10 cellular contexts compared by ENCODE assay signal in the genomic region with DNA sequence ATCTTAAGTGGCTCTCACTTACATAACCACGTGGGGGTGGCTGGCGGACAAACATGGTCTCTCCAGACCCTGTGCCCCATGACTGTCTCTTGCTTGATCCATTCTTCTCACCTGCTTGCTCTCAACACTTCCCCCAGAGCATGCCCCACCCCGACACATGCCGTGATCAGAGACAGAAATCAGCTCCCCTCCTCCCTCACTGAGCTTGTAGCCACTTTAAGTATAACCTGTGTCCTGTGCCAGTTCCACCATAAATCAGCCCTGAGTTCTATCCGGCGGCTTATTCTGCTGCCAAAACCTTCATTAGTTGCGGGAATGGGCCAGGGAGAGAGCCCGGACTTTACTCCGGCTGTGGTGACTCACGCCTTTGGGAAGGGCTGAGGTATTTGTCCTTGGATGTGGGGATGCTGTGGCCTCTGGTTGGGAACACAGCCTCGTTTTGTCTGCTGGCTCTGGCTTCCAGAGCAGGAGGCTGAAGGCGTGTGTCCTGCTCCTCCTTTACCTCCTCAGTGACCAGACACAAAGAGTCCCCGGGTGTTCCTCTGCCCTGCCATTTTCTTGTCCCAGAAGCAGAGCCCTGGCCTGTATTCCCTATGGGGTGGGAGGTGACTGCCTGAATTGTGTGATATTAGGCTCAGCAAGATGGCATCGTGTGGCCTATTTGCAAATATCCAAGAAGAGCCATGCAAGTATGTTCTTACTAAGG. TPM values are rescaled to one million over a fixed set of nuclear protein-coding genes. Genes with fewer than 3 reads are reported as not detected.
DNase-seq lines count a peak whose midpoint lies in the region; ATAC-seq and TF ChIP-seq lines count a peak whose summit lies in the region.
"Had no signal": no experiment of that assay in that cellular context is flagged by ENCODE, and none has a peak within 500 bp of the region (broad histone marks: within the 10 kb centered on the region; RNA-seq: fewer than 3 reads in every experiment).

No MANE protein-coding gene starts in this region.

- H4K20me1 ChIP-seq in osteoblast (ENCODE audit: insufficient read depth, low read length): no peaks in the 10 kb centered on the region

- no TSS peak for BruUV-seq in Panc1 (replicated peaks; lab: Mats Ljungman, UMichigan)

- peaks cover 62% of the 10 kb centered on the region for H3K4me1 ChIP-seq in Panc1 (ENCODE audit: control insufficient read depth, insufficient read depth, low read length)
- H3K4me1 ChIP-seq in osteoblast (ENCODE audit: insufficient read depth, low read length): peaks cover 32% of the 10 kb centered on the region

- CTCF ChIA-PET in Panc1 (lab: Charles Lee): interaction anchor here (0.8 kb wide), 1 partner anchor 60 kb away, joined by 4 read pairs; no protein-coding TSS in a partner anchor

- TF ChIP-seq CTCF in C4-2B (conservative IDR thresholded peaks at IDR 0.05) (no peak), Panc1 (IDR thresholded peaks at IDR 0.05) (no peak), fibroblast of pulmonary artery (IDR thresholded peaks at IDR 0.05; ENCODE audit: low read length, missing control alignments) (no peak), osteoblast (IDR thresholded peaks at IDR 0.05; ENCODE audit: extremely low read depth, low read depth, low read length) (no peak)

- in situ Hi-C loops in Panc1 (cut with HindIII; ENCODE audit: low pct_unique_long_range_greater_than_20kb, low sequenced_read_pairs): no loop called here

- H3K27me3 ChIP-seq in Panc1 (ENCODE audit: control insufficient read depth, insufficient read depth, low read length) (no peaks in the 10 kb centered on the region), osteoblast (ENCODE audit: insufficient read depth, low read length) (no peaks in the 10 kb centered on the region)

- intact Hi-C loops in Panc1 (cut with micrococcal nuclease; ENCODE audit: unreplicated experiment): no loop called here

- no peak for TF ChIP-seq POLR2A in erythroblast (IDR thresholded peaks at IDR 0.05; ENCODE audit: low read length)

- POLR2A ChIA-PET in Panc1 (lab: Charles Lee): interaction anchor here (0.6 kb wide), 1 partner anchor 174 kb away, joined by 3 read pairs; no protein-coding TSS in a partner anchor

- ATAC-seq in Panc1: peak; percentile 65
- ATAC-seq: natural killer cell treated with Interleukin-12 subunit alpha and Interleukin-12 subunit beta and Interleukin-15 and Interleukin-18, amount 100 ng/mL, for 72 hours had no signal

- H3K4me3 ChIP-seq in Panc1 (ENCODE audit: low read depth in 2 of 2, low read length in 2 of 2): no peak overlapping the region
- H3K4me3 ChIP-seq in fibroblast of pulmonary artery (replicated peaks; ENCODE audit: low read depth, low read length): no peak overlapping the region
- peak overlapping the region; percentile 28 for H3K4me3 ChIP-seq in osteoblast (ENCODE audit: insufficient read depth, low read length)

- no peaks in the 10 kb centered on the region for H3K79me2 ChIP-seq in osteoblast (ENCODE audit: insufficient read depth, low read length)

- no peaks in the 10 kb centered on the region for H3K36me3 ChIP-seq in Panc1 (ENCODE audit: control insufficient read depth, insufficient read depth, low read length)
- no peaks in the 10 kb centered on the region for H3K36me3 ChIP-seq in osteoblast (ENCODE audit: insufficient read depth, low read length)

- H3K9me3 ChIP-seq in Panc1 (ENCODE audit: control insufficient read depth, insufficient read depth, low read depth, low read length) (no peaks in the 10 kb centered on the region), osteoblast (ENCODE audit: low read depth, low read length) (no peaks in the 10 kb centered on the region)

- DNase-seq in Panc1 (ENCODE audit: low read depth, low spot score) (no peak), fibroblast of pulmonary artery (ENCODE audit: low read depth) (peak; percentile 70), osteoblast (ENCODE audit: insufficient read length, low spot score, missing footprints) (peak; percentile 97), NCI-H1092 (lab: John Stamatoyannopoulos, UW) (no peak), NCI-H1105 treated with DMSO at 0.1 percent for 48 hours (lab: John Stamatoyannopoulos, UW) (no peak), erythroblast (lab: John Stamatoyannopoulos, UW) (no peak)
- DNase-seq in stimulated activated CD4-positive, alpha-beta T cell treated with anti-CD3 and anti-CD28 coated beads, Interleukin-4, amount 100 ng/mL, for 24 hours: no peak

- H3K27ac ChIP-seq in C4-2B (peak overlapping the region; percentile 7; the same call in 1 of the 2 replicates), Panc1 (ENCODE audit: low read length) (peak overlapping the region; percentile 78), osteoblast (ENCODE audit: low read depth, low read length) (peak overlapping the region; percentile 16)

- H3K4me2 ChIP-seq in osteoblast (ENCODE audit: insufficient read depth, low read length): peak overlapping the region; percentile 58

- H2AFZ ChIP-seq in osteoblast (ENCODE audit: low read length): peak overlapping the region; percentile 23

RNA-seq across cellular contexts. Expression of a gene that starts 21.1 kb away (rescaled TPM):
- total RNA-seq in Panc1 (2021; ENCODE audit: unreplicated experiment) (57.2 TPM), osteoblast (41.5 and 42.7 TPM in 2 replicates)
- 28.2 TPM for polyA plus RNA-seq in Panc1 (2012; ENCODE audit: insufficient read length)

RNA-seq across cellular contexts. Expression of a gene that starts 32.8 kb away (rescaled TPM):
- total RNA-seq in Panc1 (2021; ENCODE audit: unreplicated experiment) (136 TPM), osteoblast (25.6 and 34.7 TPM in 2 replicates)
- 97.6 TPM for polyA plus RNA-seq in Panc1 (2012; ENCODE audit: insufficient read length)

RNA-seq across cellular contexts. Expression of a gene that starts 52.0 kb away (rescaled TPM):
- total RNA-seq in Panc1 (2021; ENCODE audit: unreplicated experiment) (128 TPM), osteoblast (12.4 and 28.6 TPM in 2 replicates)
- 188 TPM for polyA plus RNA-seq in Panc1 (2012; ENCODE audit: insufficient read length)
- total RNA-seq: natural killer cell treated with Interleukin-12 subunit alpha and Interleukin-12 subunit beta and Interleukin-15 and Interleukin-18, amount 100 ng/mL, for 72 hours; SK-MEL-5 had no signal

Comparison
In these comparisons a context has a peak if more than half of its experiments do, and no peak if none do; other contexts are left out.
1. H3K27ac ChIP-seq: peak in every context shown above with its lines; median percentile 78 in Panc1; 16 in osteoblast; 7 in C4-2B.
2. DNase-seq: peak in fibroblast of pulmonary artery (single experiment) and osteoblast (single experiment); none in Panc1 (single experiment), NCI-H1092 (single experiment), stimulated activated CD4-positive, alpha-beta T cell treated with anti-CD3 and anti-CD28 coated beads, Interleukin-4, amount 100 ng/mL, for 24 hours (single experiment), NCI-H1105 treated with DMSO at 0.1 percent for 48 hours (single experiment) and erythroblast (0 of 2).